ENCODE assay signal across 8 cellular contexts in the genomic region with DNA sequence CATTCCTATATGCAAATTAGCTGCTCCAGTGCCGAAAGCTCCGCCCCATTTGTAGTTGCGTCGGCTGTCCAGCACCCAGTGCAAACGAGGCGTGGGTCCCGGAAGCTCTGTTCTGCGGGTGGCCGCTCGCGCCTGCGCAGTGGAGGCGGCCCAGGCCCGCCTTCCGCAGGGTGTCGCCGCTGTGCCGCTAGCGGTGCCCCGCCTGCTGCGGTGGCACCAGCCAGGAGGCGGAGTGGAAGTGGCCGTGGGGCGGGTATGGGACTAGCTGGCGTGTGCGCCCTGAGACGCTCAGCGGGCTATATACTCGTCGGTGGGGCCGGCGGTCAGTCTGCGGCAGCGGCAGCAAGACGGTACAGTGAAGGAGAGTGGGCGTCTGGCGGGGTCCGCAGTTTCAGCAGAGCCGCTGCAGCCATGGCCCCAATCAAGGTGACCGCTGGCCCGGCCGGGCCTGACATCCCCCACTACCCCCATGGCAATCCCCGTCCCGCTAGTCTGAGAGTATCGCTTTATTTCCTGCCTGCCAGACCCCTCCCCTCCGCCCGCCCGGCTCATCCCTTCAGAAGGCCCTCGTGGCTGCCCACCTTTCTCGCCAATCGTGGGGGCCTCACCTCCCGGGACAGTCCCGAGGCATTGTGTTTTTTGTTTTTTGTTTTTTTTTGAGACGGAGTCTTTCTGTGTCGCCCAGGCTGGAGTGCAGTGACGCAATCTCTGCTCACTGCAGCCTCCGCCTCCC. TPM values are rescaled to one million over a fixed set of nuclear protein-coding genes. Genes with fewer than 3 reads are reported as not detected.
DNase-seq lines count a peak whose midpoint lies in the region; ATAC-seq, FAIRE-seq and TF ChIP-seq lines count a peak whose summit lies in the region.

Gene PRDX5, plus strand, starts transcription at position 161 of the 733 bp plus-strand sequence. Its CDS starts 95 bp downstream, at position 256.

- TF ChIP-seq CTCF in CD4-positive, alpha-beta T cell (IDR thresholded peaks at IDR 0.05), result peak; percentile 40
- TF ChIP-seq CTCF in HepG2 (CRISPR knock-in tag; IDR thresholded peaks at IDR 0.05), result peak; percentile 85

- H3K27me3 Mint-ChIP-seq in CD4-positive, alpha-beta T cell, result no peaks in the 10 kb centered on the region

- H3K9ac ChIP-seq in HepG2 (ENCODE audit: insufficient read depth, low read depth, low read length), result peak within 1 kb of the TSS; percentile 94

- H3K79me2 ChIP-seq in HepG2 (ENCODE audit: insufficient read depth, low read length), result peaks cover 15% of the 10 kb centered on the region

- peak within 1 kb of the TSS; percentile 99 for H3K4me2 ChIP-seq in HepG2 (ENCODE audit: low read depth, low read length)

- CTCF ChIA-PET in CD4-positive, alpha-beta T cell (lab: Charles Lee), result interaction anchor here (0.8 to 3.0 kb wide), 19 partner anchors 14 to 335 kb away, joined by 3 to 39 read pairs (median 6); partner anchors contain the start of genes BAD, CCDC88B, DNAJC4 and ESRRA
- CTCF ChIA-PET in HepG2 (lab: Yijun Ruan, JAX; ENCODE audit: low intra/inter-chr PET ratio, low total read pairs), result interaction anchor here (0.7 kb wide), 1 partner anchor 37 kb away, joined by 4 read pairs; no protein-coding TSS in a partner anchor

- WGBS in HepG2 (ENCODE audit: low lambda C conversion rate), result under 1% methylated on average over 17 of the region's 57 CpGs

- intact Hi-C loops in CD4-positive, alpha-beta T cell (cut with DNase I, micrococcal nuclease), result loop anchor here (1.0 to 5.0 kb wide), 9 partner anchors 12 to 335 kb away; partner anchors contain the start of genes RPS6KA4 (in 2 of the 2), CCDC88B (in 1 of the 2), ESRRA (in 1 of the 2) and GPR137 (in 1 of the 2)
- intact Hi-C loops in HepG2 (cut with micrococcal nuclease; ENCODE audit: unreplicated experiment), result loop anchor here (2.0 kb wide), 1 partner anchor 41 kb away; the partner anchor contains the start of gene RPS6KA4

- H3K4me1 Mint-ChIP-seq in CD4-positive, alpha-beta T cell (ENCODE audit: low read depth), result peaks cover 40% of the 10 kb centered on the region

- H3K27ac ChIP-seq in CD4-positive, alpha-beta T cell (ENCODE audit: low read depth, low read length), result peak within 1 kb of the TSS; percentile 93
- H3K27ac ChIP-seq in HepG2 (ENCODE audit: extremely low read length, insufficient read depth, low read length), result peak within 1 kb of the TSS; percentile 98

- peak within 1 kb of the TSS; percentile 92 for H3K4me3 Mint-ChIP-seq in CD4-positive, alpha-beta T cell

- no peaks in the 10 kb centered on the region for H3K27me3 ChIP-seq in CD4-positive, alpha-beta T cell (ENCODE audit: control insufficient read depth, insufficient read depth, low read length)
- no peaks in the 10 kb centered on the region; a peak in 1 of 5 replicates for H3K27me3 ChIP-seq in HepG2 (ENCODE audit: control insufficient read depth in 1 of 2, insufficient read depth in 2 of 2, low read length in 2 of 2)

- in situ Hi-C loops in HepG2 (cut with HindIII; ENCODE audit: extremely low pct_ligation_motif_present, low pct_unique_long_range_greater_than_20kb), result no loop called here

- FAIRE-seq in HepG2 (lab: Jason Lieb, UNC), result peak; percentile 8

- POLR2A ChIA-PET in CD4-positive, alpha-beta T cell (lab: Charles Lee), result interaction anchor here (0.5 to 4.0 kb wide), 47 partner anchors 9 to 1744 kb away, joined by 3 to 105 read pairs (median 6); partner anchors contain the start of genes BAD, CATSPERZ, CCDC88B and EEF1G
- POLR2A ChIA-PET in HepG2 (lab: Yijun Ruan, JAX), result interaction anchor here (0.6 to 4.5 kb wide), 27 partner anchors 8 to 460 kb away, joined by 3 to 103 read pairs (median 6); partner anchors contain the start of genes BAD, CATSPERZ, ESRRA and FKBP2

- peaks cover 22% of the 10 kb centered on the region for H3K4me1 ChIP-seq in HepG2 (ENCODE audit: insufficient read depth, low read length)

- peak; percentile 72 for ATAC-seq in CD4-positive, alpha-beta T cell (ENCODE audit: poor library complexity)
- ATAC-seq in GM19397 (IDR thresholded peaks at IDR 0.05; ENCODE audit: unreplicated experiment) (peak; percentile 80), HG03571 (IDR thresholded peaks at IDR 0.05; ENCODE audit: unreplicated experiment) (peak; percentile 48), HepG2 (peak; percentile 81)

- no peaks in the 10 kb centered on the region for H3K9me3 ChIP-seq in CD4-positive, alpha-beta T cell (ENCODE audit: control insufficient read depth, low read length)
- H3K9me3 ChIP-seq in HepG2 (ENCODE audit: low read length), result no peaks in the 10 kb centered on the region

- peak; percentile 80 for TF ChIP-seq RAD21 in HepG2 (CRISPR knock-in tag; IDR thresholded peaks at IDR 0.05)

- H3K36me3 ChIP-seq in HepG2 (replicated peaks in 1 of 2; ENCODE audit: control insufficient read depth in 1 of 2, insufficient read depth in 2 of 2, low read length in 2 of 2), result peaks cover 1 to 33% of the 10 kb centered on the region in 2 experiments; a peak in 3 of 5 replicates

- peak within 1 kb of the TSS; percentile 97 to 99 (median 99) for H3K4me3 ChIP-seq in HepG2 (replicated peaks in 1 of 3; ENCODE audit: insufficient read depth in 1 of 3, low read depth in 2 of 3, low read length in 3 of 3)

- H3K36me3 Mint-ChIP-seq in CD4-positive, alpha-beta T cell (ENCODE audit: low read depth), result peaks cover 55% of the 10 kb centered on the region

- H3K9me3 Mint-ChIP-seq in CD4-positive, alpha-beta T cell, result no peaks in the 10 kb centered on the region

- BruUV-seq in HepG2 (replicated peaks; lab: Mats Ljungman, UMichigan), result no TSS peak

- H4K20me1 ChIP-seq in HepG2 (ENCODE audit: insufficient read depth, low read length), result no peaks in the 10 kb centered on the region

- H3K27ac Mint-ChIP-seq in CD4-positive, alpha-beta T cell, result peak within 1 kb of the TSS; percentile 98

- TF ChIP-seq EP300 in HepG2 (IDR thresholded peaks at IDR 0.05; ENCODE audit: low read depth in 2 of 2, low read length in 2 of 2) (0 out of 4 replicates have a peak, but pooled peaks of 1 of the 2 experiments have one; percentile 5), HepG2 (CRISPR knock-in tag; IDR thresholded peaks at IDR 0.05; ENCODE audit: borderline replicate concordance) (no peak)

- DNase-seq in CD4-positive, alpha-beta T cell, result peak; percentile 88 to 96 (median 94)
- DNase-seq in NCI-H82 (lab: John Stamatoyannopoulos, UW) (peak; percentile 96), dermis blood vessel endothelial cell (peak; percentile 96), HepG2 (ENCODE audit: low spot score) (peak; percentile 94)
- DNase-seq in activated CD4-positive, alpha-beta T cell treated with anti-CD3 and anti-CD28 coated beads, Interleukin-2, amount 50 U/mL, for 48 hours, result peak; percentile 92 to 95
- peak; percentile 91 for DNase-seq in stimulated activated CD4-positive, alpha-beta T cell treated with anti-CD3 and anti-CD28 coated beads, Interleukin-4, amount 100 ng/mL, for 1 hour

- H2AFZ ChIP-seq in HepG2 (ENCODE audit: low read length), result no peak within 1 kb of the TSS

- TF ChIP-seq POLR2A in HepG2 (IDR thresholded peaks at IDR 0.05; ENCODE audit: insufficient read depth in 1 of 2, low read depth in 2 of 2, low read length in 2 of 2), result peak in 1 of 2 experiments; percentile 83

TF ChIP-seq in HepG2, 621 proteins besides CTCF, POLR2A, EP300 and RAD21 (continues in another document):
- TF ChIP-seq NR2C2 (CRISPR knock-in tag; IDR thresholded peaks at IDR 0.05; ENCODE audit: borderline replicate concordance), result peak; percentile 16; the same call in 1 of the 2 replicates
- 0 out of 2 replicates have a peak, but pooled peaks have one; percentile 32 for TF ChIP-seq CENPT (CRISPR knock-in tag; IDR thresholded peaks at IDR 0.05; ENCODE audit: low read depth)
- peak; percentile 56; the same call in 1 of the 2 replicates for TF ChIP-seq ESRRA (CRISPR knock-in tag; IDR thresholded peaks at IDR 0.05; ENCODE audit: low read depth)
- peak; percentile 73 for TF ChIP-seq MXD1 (CRISPR knock-in tag; IDR thresholded peaks at IDR 0.05)
- TF ChIP-seq, protein P1, sequence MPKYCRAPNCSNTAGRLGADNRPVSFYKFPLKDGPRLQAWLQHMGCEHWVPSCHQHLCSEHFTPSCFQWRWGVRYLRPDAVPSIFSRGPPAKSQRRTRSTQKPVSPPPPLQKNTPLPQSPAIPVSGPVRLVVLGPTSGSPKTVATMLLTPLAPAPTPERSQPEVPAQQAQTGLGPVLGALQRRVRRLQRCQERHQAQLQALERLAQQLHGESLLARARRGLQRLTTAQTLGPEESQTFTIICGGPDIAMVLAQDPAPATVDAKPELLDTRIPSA (CRISPR knock-in tag; IDR thresholded peaks at IDR 0.05; ENCODE audit: borderline replicate concordance), result no peak
- 0 out of 2 replicates have a peak, but pooled peaks have one; percentile 77 for TF ChIP-seq ZNF343 (CRISPR knock-in tag; IDR thresholded peaks at IDR 0.05)

RNA-seq across cellular contexts. Expression of gene PRDX5, which starts in this region (rescaled TPM):
- 10 to 100 TPM; 31.7 to 33.1 TPM for total RNA-seq in CD4-positive, alpha-beta T cell
- total RNA-seq in dermis blood vessel endothelial cell (129 and 245 TPM in 2 replicates), HepG2 (2016; rRNA removed; fragmentation: Illumina TruSeq; extraction: Trizol) (215 and 266 TPM in 2 replicates)
- 189 and 238 TPM in 2 replicates for total RNA-seq in HepG2 (2016; cell fraction: cytosol; rRNA removed; fragmentation: Illumina TruSeq; extraction: Trizol; ENCODE audit: low read depth)
- total RNA-seq in HepG2 (2016; cell fraction: insoluble cytoplasmic fraction; rRNA removed; fragmentation: Illumina TruSeq; extraction: Trizol), result 225 and 290 TPM in 2 replicates
- 184 and 217 TPM in 2 replicates for total RNA-seq in HepG2 (2016; cell fraction: membrane; rRNA removed; fragmentation: Illumina TruSeq; extraction: Trizol)
- 61.4 and 65.1 TPM in 2 replicates for total RNA-seq in HepG2 (2016; cell fraction: nucleus; rRNA removed; fragmentation: Illumina TruSeq; extraction: Trizol)
- polyA plus RNA-seq in HepG2 (2011; rRNA removed), result 288 and 311 TPM in 2 replicates
- 480 and 511 TPM in 2 replicates for polyA plus RNA-seq in HepG2 (2011; cell fraction: cytosol; rRNA removed)
- polyA plus RNA-seq in HepG2 (2011; cell fraction: nucleus; rRNA removed), result 86.1 and 95.5 TPM in 2 replicates
- 188 and 213 TPM in 2 replicates for polyA plus RNA-seq in HepG2 (2012)
- polyA plus RNA-seq in HepG2 (2016; cell fraction: cytosol; fragmentation: Illumina TruSeq; extraction: Trizol; ENCODE audit: low read depth), result 258 and 314 TPM in 2 replicates
- 351 and 378 TPM in 2 replicates for polyA plus RNA-seq in HepG2 (2016; cell fraction: insoluble cytoplasmic fraction; fragmentation: Illumina TruSeq; extraction: Trizol; ENCODE audit: low read depth)
- 187 and 232 TPM in 2 replicates for polyA plus RNA-seq in HepG2 (2016; cell fraction: membrane; fragmentation: Illumina TruSeq; extraction: Trizol; ENCODE audit: low read depth)
- polyA plus RNA-seq in HepG2 (2016; cell fraction: nucleus; fragmentation: Illumina TruSeq; extraction: Trizol; ENCODE audit: insufficient read depth, low read depth), result 155 and 156 TPM in 2 replicates
- 66.0 and 255 TPM in 2 replicates for polyA minus RNA-seq in HepG2 (2011; rRNA and poly(A)+ RNA removed; ENCODE audit: low replicate concordance)
- 56.2 and 60.1 TPM in 2 replicates for polyA minus RNA-seq in HepG2 (2011; cell fraction: cytosol; rRNA and poly(A)+ RNA removed)
- 17.0 and 18.0 TPM in 2 replicates for polyA minus RNA-seq in HepG2 (2011; cell fraction: nucleus; rRNA and poly(A)+ RNA removed)

Comparison
In these comparisons a context has a peak if more than half of its experiments do, and no peak if none do; other contexts are left out.
1. Peak in every context shown above with its lines: DNase-seq, ATAC-seq, H3K4me3 ChIP-seq and H3K27ac ChIP-seq.